1 cellular context compared by ENCODE assay signal in genomic region chr9:96997009-96997702, GRCh38. TPM values are rescaled to one million over a fixed set of nuclear protein-coding genes. Genes with fewer than 3 reads are reported as not detected.
"Had no signal": no experiment of that assay in that cellular context is flagged by ENCODE, and none has a peak within 500 bp of the region (broad histone marks: within the 10 kb centered on the region; RNA-seq: fewer than 3 reads in every experiment).

No MANE protein-coding gene starts in this region.

RNA-seq across cellular contexts. Expression of gene CTSV, which starts 41.8 kb away (rescaled TPM):
- total RNA-seq: ureter had no signal
